8 cellular contexts compared by ENCODE assay signal in the genomic region with DNA sequence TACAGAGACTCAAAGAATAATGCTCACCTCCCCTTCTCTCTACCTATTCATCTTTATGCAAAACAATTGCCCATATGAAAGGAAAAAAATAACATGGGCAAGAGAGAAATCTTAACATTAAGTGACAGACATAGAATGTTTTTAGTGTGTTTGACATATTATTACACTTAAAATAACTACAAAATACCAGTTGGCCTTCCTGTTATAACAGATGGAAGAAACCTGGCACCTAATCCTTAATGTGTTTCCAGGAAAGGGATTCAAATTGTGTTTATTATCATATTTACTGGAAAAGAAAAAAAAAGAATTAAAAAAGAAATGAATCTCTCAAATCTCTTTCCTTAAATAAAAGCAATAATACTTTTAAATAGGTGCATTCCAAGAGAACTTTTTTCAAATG.
"Had no signal": no experiment of that assay in that cellular context is flagged by ENCODE, and none has a peak within 500 bp of the region (broad histone marks: within the 10 kb centered on the region; RNA-seq: fewer than 3 reads in every experiment).

No MANE protein-coding gene starts in this region.

- ATAC-seq: GM23338, HCT116 had no signal

- H3K4me3 ChIP-seq: GM23248, GM23338, HAP-1 had no signal

- H3K36me3 ChIP-seq: HAP-1 had no signal

- DNase-seq: GM23248, GOT3, H9, HCEC 1CT, HFFc6 had no signal
